32 cellular contexts compared by ENCODE assay signal in genomic region chr5:4541334-4541733, GRCh38.
"Had no signal": no experiment of that assay in that cellular context is flagged by ENCODE, and none has a peak within 500 bp of the region (broad histone marks: within the 10 kb centered on the region; RNA-seq: fewer than 3 reads in every experiment).

No MANE protein-coding gene starts in this region.

- ATAC-seq: activated CD8-positive, alpha-beta memory T cell treated with anti-CD3 and anti-CD28 coated beads, Interleukin-2, amount 10 ng/mL, durations not matched to agents 7 days and 5 days; activated CD8-positive, alpha-beta T cell treated with anti-CD3 and anti-CD28 coated beads, Interleukin-2, amount 10 ng/mL, durations not matched to agents 7 days and 5 days; activated naive CD4-positive, alpha-beta T cell treated with anti-CD3 and anti-CD28 coated beads, Interleukin-2, amount 50 U/mL, for 72 hours; esophagus mucosa; foreskin keratinocyte; gastrocnemius medialis; heart left ventricle; WTC11 had no signal

- DNase-seq: activated CD4-positive, alpha-beta memory T cell treated with anti-CD3 and anti-CD28 coated beads for 36 hours; activated CD4-positive, alpha-beta T cell treated with anti-CD3 and anti-CD28 coated beads for 1 hour; activated CD4-positive, alpha-beta T cell treated with anti-CD3 and anti-CD28 coated beads for 4 hours; activated CD8-positive, alpha-beta memory T cell treated with anti-CD3 and anti-CD28 coated beads, Interleukin-2, amount 10 ng/mL, durations not matched to agents 7 days and 5 days; activated CD8-positive, alpha-beta memory T cell treated with anti-CD3 and anti-CD28 coated beads, Interleukin-2, amount 50 U/mL, for 4 hours; activated CD8-positive, alpha-beta T cell treated with anti-CD3 and anti-CD28 coated beads, Interleukin-2, amount 10 ng/mL, durations not matched to agents 7 days and 5 days; activated effector memory CD4-positive, alpha-beta T cell treated with anti-CD3 and anti-CD28 coated beads, Interleukin-2, amount 50 U/mL, for 16 hours; activated naive CD4-positive, alpha-beta T cell treated with anti-CD3 and anti-CD28 coated beads for 36 hours; activated naive CD8-positive, alpha-beta T cell treated with anti-CD3 and anti-CD28 coated beads, Interleukin-2, amount 10 ng/mL, durations not matched to agents 7 days and 5 days; activated T-cell treated with anti-CD3 and anti-CD28 coated beads, Interleukin-2, amount 50 U/mL, for 1 hour; activated T-cell treated with anti-CD3 and anti-CD28 coated beads, Interleukin-2, amount 50 U/mL, for 48 hours; central memory CD4-positive, alpha-beta T cell; cerebellar nuclear complex; colonic mucosa; dorsolateral prefrontal cortex; effector memory CD4-positive, alpha-beta T cell; endodermal cell; foreskin keratinocyte; gastrocnemius medialis; glutamatergic neuron; heart left ventricle; hypothalamus; T-helper 2 cell had no signal

- H3K4me1 ChIP-seq: ascending aorta, breast epithelium, colonic mucosa, foreskin keratinocyte, gastrocnemius medialis, heart left ventricle had no signal

- H3K27ac Mint-ChIP-seq: activated CD4-positive, alpha-beta memory T cell treated with anti-CD3 and anti-CD28 coated beads for 36 hours; activated CD8-positive, alpha-beta memory T cell treated with anti-CD3 and anti-CD28 coated beads, Interleukin-2, amount 10 ng/mL, durations not matched to agents 7 days and 5 days; activated CD8-positive, alpha-beta T cell treated with anti-CD3 and anti-CD28 coated beads, Interleukin-2, amount 10 ng/mL, durations not matched to agents 7 days and 5 days; activated naive CD4-positive, alpha-beta T cell treated with anti-CD3 and anti-CD28 coated beads for 36 hours; activated naive CD4-positive, alpha-beta T cell treated with anti-CD3 and anti-CD28 coated beads, Interleukin-2, amount 50 U/mL, for 72 hours; activated naive CD8-positive, alpha-beta T cell treated with anti-CD3 and anti-CD28 coated beads, Interleukin-2, amount 10 ng/mL, durations not matched to agents 7 days and 5 days; activated T-helper 1 cell treated with anti-CD3 and anti-CD28 coated beads, Interleukin-12 subunit alpha, Interleukin-12 subunit beta, Interleukin-2, Interleukin-4 antibody, amounts not matched to agents 30 ng/mL and 10 ng/mL and 1 ng/mL, durations not matched to agents 14 hours and 24 hours and 36 hours; activated T-helper 2 cell treated with anti-CD3 and anti-CD28 coated beads, Interferon-gamma antibody, Interleukin-2, Interleukin-4, amounts not matched to agents 10 μg/mL and 5 μg/mL and 100 μg/mL, durations not matched to agents 14 hours and 24 hours and 36 hours; brain; endodermal cell; WTC11 had no signal

- H3K36me3 ChIP-seq: ascending aorta, breast epithelium, cardiac muscle cell, colonic mucosa, gastrocnemius medialis, heart left ventricle had no signal

- H3K27me3 Mint-ChIP-seq: activated CD4-positive, alpha-beta memory T cell treated with anti-CD3 and anti-CD28 coated beads for 36 hours; activated CD8-positive, alpha-beta memory T cell treated with anti-CD3 and anti-CD28 coated beads, Interleukin-2, amount 10 ng/mL, durations not matched to agents 7 days and 5 days; activated naive CD8-positive, alpha-beta T cell treated with anti-CD3 and anti-CD28 coated beads, Interleukin-2, amount 10 ng/mL, durations not matched to agents 7 days and 5 days had no signal

- H3K4me3 Mint-ChIP-seq: activated CD4-positive, alpha-beta memory T cell treated with anti-CD3 and anti-CD28 coated beads for 36 hours; activated CD8-positive, alpha-beta memory T cell treated with anti-CD3 and anti-CD28 coated beads, Interleukin-2, amount 10 ng/mL, durations not matched to agents 7 days and 5 days; activated CD8-positive, alpha-beta T cell treated with anti-CD3 and anti-CD28 coated beads, Interleukin-2, amount 10 ng/mL, durations not matched to agents 7 days and 5 days; activated naive CD4-positive, alpha-beta T cell treated with anti-CD3 and anti-CD28 coated beads for 36 hours; activated naive CD8-positive, alpha-beta T cell treated with anti-CD3 and anti-CD28 coated beads, Interleukin-2, amount 10 ng/mL, durations not matched to agents 7 days and 5 days; activated T-helper 1 cell treated with anti-CD3 and anti-CD28 coated beads, Interleukin-12 subunit alpha, Interleukin-12 subunit beta, Interleukin-2, Interleukin-4 antibody, amounts not matched to agents 30 ng/mL and 10 ng/mL and 1 ng/mL, durations not matched to agents 14 hours and 24 hours and 36 hours; brain; endodermal cell; WTC11 had no signal

- H3K9me3 Mint-ChIP-seq: endodermal cell had no signal

- H3K4me3 ChIP-seq: ascending aorta, breast epithelium, cardiac muscle cell, colonic mucosa, dorsolateral prefrontal cortex, gastrocnemius medialis, heart left ventricle had no signal

- H3K4me1 Mint-ChIP-seq: activated CD8-positive, alpha-beta memory T cell treated with anti-CD3 and anti-CD28 coated beads, Interleukin-2, amount 10 ng/mL, durations not matched to agents 7 days and 5 days; activated naive CD8-positive, alpha-beta T cell treated with anti-CD3 and anti-CD28 coated beads, Interleukin-2, amount 10 ng/mL, durations not matched to agents 7 days and 5 days had no signal

- H3K9me3 ChIP-seq: ascending aorta, colonic mucosa, gastrocnemius medialis, heart left ventricle had no signal

- H3K27ac ChIP-seq: ascending aorta, breast epithelium, cardiac muscle cell, colonic mucosa, dorsolateral prefrontal cortex, foreskin keratinocyte, gastrocnemius medialis, heart left ventricle had no signal

- H3K27me3 ChIP-seq: ascending aorta, breast epithelium, cardiac muscle cell, colonic mucosa, gastrocnemius medialis, heart left ventricle had no signal

- H3K36me3 Mint-ChIP-seq: activated CD4-positive, alpha-beta memory T cell treated with anti-CD3 and anti-CD28 coated beads for 36 hours; activated CD8-positive, alpha-beta memory T cell treated with anti-CD3 and anti-CD28 coated beads, Interleukin-2, amount 10 ng/mL, durations not matched to agents 7 days and 5 days; activated naive CD4-positive, alpha-beta T cell treated with anti-CD3 and anti-CD28 coated beads, Interleukin-2, amount 50 U/mL, for 72 hours; activated naive CD8-positive, alpha-beta T cell treated with anti-CD3 and anti-CD28 coated beads, Interleukin-2, amount 10 ng/mL, durations not matched to agents 7 days and 5 days; brain had no signal
